In genomic region chr9:130892503-130893249, GRCh38 we compare ENCODE assay signal across 1 cellular context.
TF ChIP-seq lines count a peak whose summit lies in the region.

No MANE protein-coding gene starts in this region.

TF ChIP-seq in WTC11, 78 proteins besides CTCF, POLR2A, EP300 and RAD21 (continued from another document):
- TF ChIP-seq, protein P1, sequence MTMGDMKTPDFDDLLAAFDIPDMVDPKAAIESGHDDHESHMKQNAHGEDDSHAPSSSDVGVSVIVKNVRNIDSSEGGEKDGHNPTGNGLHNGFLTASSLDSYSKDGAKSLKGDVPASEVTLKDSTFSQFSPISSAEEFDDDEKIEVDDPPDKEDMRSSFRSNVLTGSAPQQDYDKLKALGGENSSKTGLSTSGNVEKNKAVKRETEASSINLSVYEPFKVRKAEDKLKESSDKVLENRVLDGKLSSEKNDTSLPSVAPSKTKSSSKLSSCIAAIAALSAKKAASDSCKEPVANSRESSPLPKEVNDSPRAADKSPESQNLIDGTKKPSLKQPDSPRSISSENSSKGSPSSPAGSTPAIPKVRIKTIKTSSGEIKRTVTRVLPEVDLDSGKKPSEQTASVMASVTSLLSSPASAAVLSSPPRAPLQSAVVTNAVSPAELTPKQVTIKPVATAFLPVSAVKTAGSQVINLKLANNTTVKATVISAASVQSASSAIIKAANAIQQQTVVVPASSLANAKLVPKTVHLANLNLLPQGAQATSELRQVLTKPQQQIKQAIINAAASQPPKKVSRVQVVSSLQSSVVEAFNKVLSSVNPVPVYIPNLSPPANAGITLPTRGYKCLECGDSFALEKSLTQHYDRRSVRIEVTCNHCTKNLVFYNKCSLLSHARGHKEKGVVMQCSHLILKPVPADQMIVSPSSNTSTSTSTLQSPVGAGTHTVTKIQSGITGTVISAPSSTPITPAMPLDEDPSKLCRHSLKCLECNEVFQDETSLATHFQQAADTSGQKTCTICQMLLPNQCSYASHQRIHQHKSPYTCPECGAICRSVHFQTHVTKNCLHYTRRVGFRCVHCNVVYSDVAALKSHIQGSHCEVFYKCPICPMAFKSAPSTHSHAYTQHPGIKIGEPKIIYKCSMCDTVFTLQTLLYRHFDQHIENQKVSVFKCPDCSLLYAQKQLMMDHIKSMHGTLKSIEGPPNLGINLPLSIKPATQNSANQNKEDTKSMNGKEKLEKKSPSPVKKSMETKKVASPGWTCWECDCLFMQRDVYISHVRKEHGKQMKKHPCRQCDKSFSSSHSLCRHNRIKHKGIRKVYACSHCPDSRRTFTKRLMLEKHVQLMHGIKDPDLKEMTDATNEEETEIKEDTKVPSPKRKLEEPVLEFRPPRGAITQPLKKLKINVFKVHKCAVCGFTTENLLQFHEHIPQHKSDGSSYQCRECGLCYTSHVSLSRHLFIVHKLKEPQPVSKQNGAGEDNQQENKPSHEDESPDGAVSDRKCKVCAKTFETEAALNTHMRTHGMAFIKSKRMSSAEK (CRISPR knock-in tag; IDR thresholded peaks at IDR 0.05; ENCODE audit: borderline replicate concordance) = no peak
- no peak for TF ChIP-seq GTF2I (CRISPR knock-in tag; conservative IDR thresholded peaks at IDR 0.05)
- TF ChIP-seq, protein P2, sequence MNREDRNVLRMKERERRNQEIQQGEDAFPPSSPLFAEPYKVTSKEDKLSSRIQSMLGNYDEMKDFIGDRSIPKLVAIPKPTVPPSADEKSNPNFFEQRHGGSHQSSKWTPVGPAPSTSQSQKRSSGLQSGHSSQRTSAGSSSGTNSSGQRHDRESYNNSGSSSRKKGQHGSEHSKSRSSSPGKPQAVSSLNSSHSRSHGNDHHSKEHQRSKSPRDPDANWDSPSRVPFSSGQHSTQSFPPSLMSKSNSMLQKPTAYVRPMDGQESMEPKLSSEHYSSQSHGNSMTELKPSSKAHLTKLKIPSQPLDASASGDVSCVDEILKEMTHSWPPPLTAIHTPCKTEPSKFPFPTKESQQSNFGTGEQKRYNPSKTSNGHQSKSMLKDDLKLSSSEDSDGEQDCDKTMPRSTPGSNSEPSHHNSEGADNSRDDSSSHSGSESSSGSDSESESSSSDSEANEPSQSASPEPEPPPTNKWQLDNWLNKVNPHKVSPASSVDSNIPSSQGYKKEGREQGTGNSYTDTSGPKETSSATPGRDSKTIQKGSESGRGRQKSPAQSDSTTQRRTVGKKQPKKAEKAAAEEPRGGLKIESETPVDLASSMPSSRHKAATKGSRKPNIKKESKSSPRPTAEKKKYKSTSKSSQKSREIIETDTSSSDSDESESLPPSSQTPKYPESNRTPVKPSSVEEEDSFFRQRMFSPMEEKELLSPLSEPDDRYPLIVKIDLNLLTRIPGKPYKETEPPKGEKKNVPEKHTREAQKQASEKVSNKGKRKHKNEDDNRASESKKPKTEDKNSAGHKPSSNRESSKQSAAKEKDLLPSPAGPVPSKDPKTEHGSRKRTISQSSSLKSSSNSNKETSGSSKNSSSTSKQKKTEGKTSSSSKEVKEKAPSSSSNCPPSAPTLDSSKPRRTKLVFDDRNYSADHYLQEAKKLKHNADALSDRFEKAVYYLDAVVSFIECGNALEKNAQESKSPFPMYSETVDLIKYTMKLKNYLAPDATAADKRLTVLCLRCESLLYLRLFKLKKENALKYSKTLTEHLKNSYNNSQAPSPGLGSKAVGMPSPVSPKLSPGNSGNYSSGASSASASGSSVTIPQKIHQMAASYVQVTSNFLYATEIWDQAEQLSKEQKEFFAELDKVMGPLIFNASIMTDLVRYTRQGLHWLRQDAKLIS (CRISPR knock-in tag; IDR thresholded peaks at IDR 0.05; ENCODE audit: borderline replicate concordance) = no peak
- TF ChIP-seq KAT7 (CRISPR knock-in tag; IDR thresholded peaks at IDR 0.05; ENCODE audit: borderline replicate concordance) = no peak
- TF ChIP-seq ATF2 (CRISPR knock-in tag; IDR thresholded peaks at IDR 0.05; ENCODE audit: borderline replicate concordance, low read depth) = no peak
- no peak for TF ChIP-seq TEAD1 (CRISPR knock-in tag; IDR thresholded peaks at IDR 0.05)
- TF ChIP-seq MXD4 (CRISPR knock-in tag; IDR thresholded peaks at IDR 0.05; ENCODE audit: borderline replicate concordance) = no peak
